7 cellular contexts compared by ENCODE assay signal in the genomic region with DNA sequence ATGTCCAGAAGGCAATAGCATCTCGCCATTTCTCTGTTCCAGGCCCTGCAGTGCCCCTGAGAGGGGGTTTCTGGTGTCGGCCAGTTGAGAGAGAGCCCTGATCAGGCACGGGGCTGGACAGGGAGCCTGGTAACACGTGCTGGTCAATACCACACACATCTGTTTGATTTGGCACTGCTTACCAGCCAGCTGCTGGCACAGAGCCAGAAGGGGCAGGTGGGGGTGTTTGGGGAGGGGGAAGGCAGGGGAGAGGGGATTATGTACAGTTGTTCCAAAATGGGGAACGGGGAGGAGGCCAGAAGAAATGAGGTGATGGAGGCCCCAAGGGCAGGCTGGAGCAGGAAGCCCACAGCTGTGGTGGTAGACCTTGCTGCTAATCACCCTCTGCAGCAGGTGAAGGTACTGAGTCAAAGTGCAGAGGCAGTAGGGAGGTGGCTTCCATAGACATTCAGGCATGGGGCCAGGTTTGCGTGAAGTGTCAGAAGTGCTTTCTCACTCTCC.
DNase-seq lines count a peak whose midpoint lies in the region; ATAC-seq and TF ChIP-seq lines count a peak whose summit lies in the region.

No MANE protein-coding gene starts in this region.

- CTCF ChIA-PET in CD8-positive, alpha-beta T cell (lab: Charles Lee): interaction anchor here (1.7 kb wide), 1 partner anchor 259 kb away, joined by 3 read pairs; no protein-coding TSS in a partner anchor
- CTCF ChIA-PET in T-cell (lab: Charles Lee): interaction anchor here (0.6 to 1.4 kb wide), 6 partner anchors 9 to 258 kb away, joined by 3 to 4 read pairs (median 4); no protein-coding TSS in a partner anchor

- peak; percentile 39 for ATAC-seq in CD8-positive, alpha-beta T cell
- ATAC-seq in T-cell (replicated peaks in 1 of 4): peak in 3 of 4 experiments; percentile 28 to 50 (median 34)
- no peak for ATAC-seq in memory B cell (ENCODE audit: low read depth)

- H3K4me1 ChIP-seq in CD8-positive, alpha-beta T cell (ENCODE audit: insufficient read depth, low read length): peaks cover 35% of the 10 kb centered on the region
- H3K4me1 ChIP-seq in ovary (ENCODE audit: insufficient read depth) (no peaks in the 10 kb centered on the region), esophagus muscularis mucosa (peaks cover 0 to 7% (median 3%) of the 10 kb centered on the region in 4 donors)

- no peaks in the 10 kb centered on the region for H3K9me3 Mint-ChIP-seq in CD8-positive, alpha-beta T cell
- no peaks in the 10 kb centered on the region for H3K9me3 Mint-ChIP-seq in T-cell
- no peaks in the 10 kb centered on the region for H3K9me3 Mint-ChIP-seq in memory B cell

- no peak for TF ChIP-seq CTCF in CD8-positive, alpha-beta T cell (IDR thresholded peaks at IDR 0.05)
- TF ChIP-seq CTCF in ovary (IDR thresholded peaks at IDR 0.05) (no peak), esophagus muscularis mucosa (IDR thresholded peaks at IDR 0.05) (no peak)

- H3K4me3 ChIP-seq in CD8-positive, alpha-beta T cell (ENCODE audit: low read depth, low read length): no peak overlapping the region
- H3K4me3 ChIP-seq in ovary (no peak overlapping the region), esophagus muscularis mucosa (no peak overlapping the region)

- DNase-seq in CD8-positive, alpha-beta T cell: peak in 2 of 7 experiments; percentile 16 to 29
- peak; percentile 13 for DNase-seq in HT-29 (ENCODE audit: low spot score)
- peak in 3 of 34 experiments; percentile 10 to 23 (median 13) for DNase-seq in T-cell
- no peak for DNase-seq in memory B cell (ENCODE audit: low spot score in 2 of 2)
- no peak for DNase-seq in ovary
- DNase-seq in NCI-H1694 (lab: John Stamatoyannopoulos, UW): no peak
- DNase-seq in esophagus muscularis mucosa (ENCODE audit: extremely low spot score): no peak

- H3K4me1 Mint-ChIP-seq in CD8-positive, alpha-beta T cell (ENCODE audit: low read depth): peaks cover 70% of the 10 kb centered on the region
- peaks cover 72 to 74% (median 73%) of the 10 kb centered on the region in 3 donors for H3K4me1 Mint-ChIP-seq in T-cell
- H3K4me1 Mint-ChIP-seq in memory B cell: peaks cover 12% of the 10 kb centered on the region

- 53 to 60% (median 58%) methylated on average over 6 of the region's 6 CpGs for WGBS in ovary, 3 donors
- WGBS in esophagus muscularis mucosa: 65% methylated on average over 6 of the region's 6 CpGs

- TF ChIP-seq EP300 in ovary (IDR thresholded peaks at IDR 0.05) (no peak), esophagus muscularis mucosa (IDR thresholded peaks at IDR 0.05) (no peak)

- H3K36me3 Mint-ChIP-seq in CD8-positive, alpha-beta T cell: no peaks in the 10 kb centered on the region
- H3K36me3 Mint-ChIP-seq in T-cell (no peaks in the 10 kb centered on the region), memory B cell (no peaks in the 10 kb centered on the region)

- TF ChIP-seq POLR2A in ovary (IDR thresholded peaks at IDR 0.05) (no peak), esophagus muscularis mucosa (IDR thresholded peaks at IDR 0.05; ENCODE audit: low read depth) (no peak)

- no peaks in the 10 kb centered on the region for H3K27me3 Mint-ChIP-seq in CD8-positive, alpha-beta T cell (ENCODE audit: low read depth)
- no peaks in the 10 kb centered on the region for H3K27me3 Mint-ChIP-seq in T-cell
- no peaks in the 10 kb centered on the region for H3K27me3 Mint-ChIP-seq in memory B cell

- no peaks in the 10 kb centered on the region for H3K9me3 ChIP-seq in CD8-positive, alpha-beta T cell (ENCODE audit: low read length)
- no peaks in the 10 kb centered on the region for H3K9me3 ChIP-seq in ovary
- H3K9me3 ChIP-seq in esophagus muscularis mucosa: no peaks in the 10 kb centered on the region

- H3K4me3 Mint-ChIP-seq in CD8-positive, alpha-beta T cell: peak overlapping the region; percentile 58
- H3K4me3 Mint-ChIP-seq in T-cell (peak overlapping the region; percentile 63 to 75 (median 64)), memory B cell (no peak overlapping the region)

- intact Hi-C loops in CD8-positive, alpha-beta T cell (cut with DNase I, micrococcal nuclease): no loop called here
- intact Hi-C loops in ovary (cut with DNase I): no loop called here
- intact Hi-C loops in esophagus muscularis mucosa (cut with DNase I): no loop called here

- H3K27ac Mint-ChIP-seq in CD8-positive, alpha-beta T cell: peak overlapping the region; percentile 89
- H3K27ac Mint-ChIP-seq in T-cell (peak overlapping the region; percentile 94 to 98), memory B cell (peak overlapping the region; percentile 75)

- H3K27me3 ChIP-seq in CD8-positive, alpha-beta T cell (ENCODE audit: insufficient read depth, low read length): no peaks in the 10 kb centered on the region
- H3K27me3 ChIP-seq in ovary (no peaks in the 10 kb centered on the region), esophagus muscularis mucosa (no peaks in the 10 kb centered on the region)

- peak overlapping the region; percentile 26 for H3K27ac ChIP-seq in CD8-positive, alpha-beta T cell (ENCODE audit: low read depth, low read length)
- H3K27ac ChIP-seq in ovary: no peak overlapping the region
- H3K27ac ChIP-seq in esophagus muscularis mucosa (replicated peaks in 1 of 4): no peak overlapping the region

- no peaks in the 10 kb centered on the region for H3K36me3 ChIP-seq in CD8-positive, alpha-beta T cell (ENCODE audit: insufficient read depth, low read length)
- H3K36me3 ChIP-seq in ovary (no peaks in the 10 kb centered on the region), esophagus muscularis mucosa (no peaks in the 10 kb centered on the region)

- POLR2A ChIA-PET in CD8-positive, alpha-beta T cell (lab: Charles Lee): interaction anchor here (0.8 to 1.7 kb wide), 5 partner anchors 9 to 223 kb away, joined by 3 to 6 read pairs (median 3); no protein-coding TSS in a partner anchor
- POLR2A ChIA-PET in T-cell (lab: Charles Lee): interaction anchor here in 1 of 2 donors (0.6 kb wide), 1 partner anchor 359 kb away, joined by 11 read pairs; no protein-coding TSS in a partner anchor
